In genomic region chr2:189639003-189639609, GRCh38 we compare ENCODE assay signal across 12 cellular contexts.
"Had no signal": no experiment of that assay in that cellular context is flagged by ENCODE, and none has a peak within 500 bp of the region (broad histone marks: within the 10 kb centered on the region; RNA-seq: fewer than 3 reads in every experiment).

No MANE protein-coding gene starts in this region.

- H3K27ac ChIP-seq: suprapubic skin had no signal

- H3K4me1 ChIP-seq: suprapubic skin had no signal

- ATAC-seq: natural killer cell, right cardiac atrium had no signal

- H3K9me3 Mint-ChIP-seq: activated T-helper 2 cell treated with anti-CD3 and anti-CD28 coated beads, Interferon-gamma antibody, Interleukin-2, Interleukin-4, amounts not matched to agents 10 μg/mL and 5 μg/mL and 100 μg/mL, durations not matched to agents 14 hours and 24 hours and 36 hours; natural killer cell had no signal

- H3K9me3 ChIP-seq: suprapubic skin had no signal

- DNase-seq: activated naive CD4-positive, alpha-beta T cell treated with anti-CD3 and anti-CD28 coated beads, Interleukin-2, amount 50 U/mL, for 16 hours; central memory CD4-positive, alpha-beta T cell; cortex of kidney; erythroblast; natural killer cell; right cardiac atrium; stimulated activated CD4-positive, alpha-beta T cell treated with anti-CD3 and anti-CD28 coated beads, Interleukin-1b, Interleukin-23, amount 100 ng/mL, for 48 hours; stimulated activated naive CD4-positive, alpha-beta T cell; T-helper 9 cell had no signal

- H3K4me1 Mint-ChIP-seq: natural killer cell had no signal

- H3K27ac Mint-ChIP-seq: activated T-helper 2 cell treated with anti-CD3 and anti-CD28 coated beads, Interferon-gamma antibody, Interleukin-2, Interleukin-4, amounts not matched to agents 10 μg/mL and 5 μg/mL and 100 μg/mL, durations not matched to agents 14 hours and 24 hours and 36 hours; natural killer cell had no signal

- H3K4me3 ChIP-seq: suprapubic skin had no signal

- H3K27me3 Mint-ChIP-seq: progenitor cell of endocrine pancreas had no signal

- H3K36me3 ChIP-seq: suprapubic skin had no signal

- H3K27me3 ChIP-seq: suprapubic skin had no signal

- H3K36me3 Mint-ChIP-seq: natural killer cell had no signal

- H3K4me3 Mint-ChIP-seq: natural killer cell had no signal
